ENCODE assay signal across 32 cellular contexts in the genomic region with DNA sequence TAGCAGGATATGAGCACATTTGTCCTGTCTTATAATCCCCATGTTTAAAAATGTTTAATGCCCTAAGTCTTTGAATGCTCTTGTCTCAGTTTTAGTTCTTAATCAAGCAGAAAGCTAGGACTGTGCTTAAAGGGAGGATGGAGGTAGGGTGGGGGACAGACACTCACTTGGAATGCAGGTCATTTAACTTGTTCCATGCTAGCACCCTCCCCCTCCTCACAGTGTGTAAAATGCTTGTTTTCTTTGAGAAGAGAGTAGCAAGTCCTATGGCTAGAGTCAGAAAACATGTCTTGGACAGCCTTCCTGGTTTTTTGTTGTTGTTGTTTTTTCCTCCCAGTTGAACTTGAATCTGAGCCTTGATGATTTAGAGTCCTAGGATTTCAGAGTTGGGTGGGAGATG.
"Had no signal": no experiment of that assay in that cellular context is flagged by ENCODE, and none has a peak within 500 bp of the region (broad histone marks: within the 10 kb centered on the region; RNA-seq: fewer than 3 reads in every experiment).

No MANE protein-coding gene starts in this region.

- H3K4me1 ChIP-seq: adrenal gland, breast epithelium, colonic mucosa, esophagus squamous epithelium, gastroesophageal sphincter had no signal

- H3K27ac ChIP-seq: adrenal gland, breast epithelium, cardiac muscle cell, colonic mucosa, esophagus squamous epithelium, gastroesophageal sphincter, WERI-Rb-1 had no signal

- H3K9me3 ChIP-seq: adrenal gland, breast epithelium, colonic mucosa, esophagus squamous epithelium, gastroesophageal sphincter had no signal

- H3K36me3 ChIP-seq: adrenal gland, breast epithelium, cardiac muscle cell, colonic mucosa, esophagus squamous epithelium, gastroesophageal sphincter had no signal

- H3K4me3 ChIP-seq: adrenal gland, breast epithelium, cardiac muscle cell, colonic mucosa, esophagus squamous epithelium, gastroesophageal sphincter had no signal

- DNase-seq: activated CD4-positive, alpha-beta memory T cell treated with anti-CD3 and anti-CD28 coated beads for 36 hours; activated CD4-positive, alpha-beta T cell treated with anti-CD3 and anti-CD28 coated beads for 36 hours; activated CD4-positive, alpha-beta T cell treated with anti-CD3 and anti-CD28 coated beads, Interleukin-2, amount 10 ng/mL, durations not matched to agents 24 days and 14 days; activated CD4-positive, CD25-positive, alpha-beta regulatory T cell; activated CD4-positive, CD25-positive, alpha-beta regulatory T cell treated with anti-CD3 and anti-CD28 coated beads, Interleukin-2, amount 50 U/mL, for 72 hours; activated CD8-positive, alpha-beta memory T cell treated with anti-CD3 and anti-CD28 coated beads, Interleukin-2, amount 10 ng/mL, durations not matched to agents 7 days and 5 days; activated CD8-positive, alpha-beta memory T cell treated with anti-CD3 and anti-CD28 coated beads, Interleukin-2, amount 50 U/mL, for 4 hours; activated CD8-positive, alpha-beta T cell treated with anti-CD3 and anti-CD28 coated beads, Interleukin-2, amount 10 ng/mL, durations not matched to agents 7 days and 5 days; activated effector memory CD4-positive, alpha-beta T cell treated with anti-CD3 and anti-CD28 coated beads, Interleukin-2, amount 50 U/mL, for 16 hours; activated naive CD4-positive, alpha-beta T cell treated with anti-CD3 and anti-CD28 coated beads for 36 hours; activated naive CD8-positive, alpha-beta T cell treated with anti-CD3 and anti-CD28 coated beads for 36 hours; activated naive CD8-positive, alpha-beta T cell treated with anti-CD3 and anti-CD28 coated beads, Interleukin-2, amount 50 U/mL, for 24 hours; activated T-cell treated with anti-CD3 and anti-CD28 coated beads, Interleukin-2, amount 50 U/mL, for 1 hour; activated T-cell treated with anti-CD3 and anti-CD28 coated beads, Interleukin-2, amount 50 U/mL, for 48 hours; adrenal gland; amygdala; aorta; central memory CD4-positive, alpha-beta T cell; cerebellar nuclear complex; colonic mucosa; effector memory CD4-positive, alpha-beta T cell; endodermal cell; erythroblast; esophagus squamous epithelium; foreskin melanocyte; T-helper 1 cell; T-helper 17 cell; T1000; WERI-Rb-1 had no signal

- H3K27me3 ChIP-seq: adrenal gland, breast epithelium, cardiac muscle cell, colonic mucosa, esophagus squamous epithelium, gastroesophageal sphincter had no signal

- ATAC-seq: activated CD4-positive, alpha-beta T cell treated with anti-CD3 and anti-CD28 coated beads for 36 hours; activated CD8-positive, alpha-beta memory T cell treated with anti-CD3 and anti-CD28 coated beads, Interleukin-2, amount 10 ng/mL, durations not matched to agents 7 days and 5 days; activated CD8-positive, alpha-beta T cell treated with anti-CD3 and anti-CD28 coated beads, Interleukin-2, amount 10 ng/mL, durations not matched to agents 7 days and 5 days; activated naive CD8-positive, alpha-beta T cell treated with anti-CD3 and anti-CD28 coated beads, Interleukin-2, amount 50 U/mL, for 24 hours; gastroesophageal sphincter; T-helper 17 cell had no signal
